8 cellular contexts compared by ENCODE assay signal in genomic region chr3:141255864-141256263, GRCh38. TPM values are rescaled to one million over a fixed set of nuclear protein-coding genes. Genes with fewer than 3 reads are reported as not detected.
DNase-seq lines count a peak whose midpoint lies in the region; ATAC-seq and TF ChIP-seq lines count a peak whose summit lies in the region.

No MANE protein-coding gene starts in this region.

- peak; percentile 49 for TF ChIP-seq CTCF in activated CD8-positive, alpha-beta T cell treated with anti-CD3 and anti-CD28 coated beads for 36 hours (IDR thresholded peaks at IDR 0.05)
- no peak for TF ChIP-seq CTCF in vagina (IDR thresholded peaks at IDR 0.05)

- peaks cover 6% of the 10 kb centered on the region for H3K36me3 Mint-ChIP-seq in activated CD8-positive, alpha-beta T cell treated with anti-CD3 and anti-CD28 coated beads for 36 hours (ENCODE audit: low read depth)

- no peaks in the 10 kb centered on the region for H3K27me3 ChIP-seq in vagina

- H3K4me1 ChIP-seq in vagina: no peaks in the 10 kb centered on the region

- no peak overlapping the region for H3K4me3 Mint-ChIP-seq in activated CD8-positive, alpha-beta T cell treated with anti-CD3 and anti-CD28 coated beads for 36 hours

- H3K9me3 ChIP-seq in KOPT-K1 (ENCODE audit: insufficient read depth, low read length, poor library complexity, severe bottlenecking): no peaks in the 10 kb centered on the region
- H3K9me3 ChIP-seq in vagina: no peaks in the 10 kb centered on the region

- H3K27ac ChIP-seq in KOPT-K1 (ENCODE audit: low read depth, low read length, poor library complexity, severe bottlenecking) (peak overlapping the region; percentile 92), vagina (no peak overlapping the region)

- H3K4me3 ChIP-seq in vagina: no peak overlapping the region

- H3K36me3 ChIP-seq in KOPT-K1 (ENCODE audit: insufficient read depth, low read length): peaks cover 35% of the 10 kb centered on the region
- no peaks in the 10 kb centered on the region for H3K36me3 ChIP-seq in vagina

- DNase-seq in CD1c-positive myeloid dendritic cell (ENCODE audit: extremely low spot score) (peak; percentile 11), iPS-NIHi7 (ENCODE audit: extremely low spot score) (peak; percentile 81), kidney glomerular epithelial cell (lab: John Stamatoyannopoulos, UW) (no peak), NCI-H2227 (lab: John Stamatoyannopoulos, UW; ENCODE audit: unreplicated experiment) (no peak), vagina (ENCODE audit: extremely low spot score in 2 of 2) (no peak)
- DNase-seq in activated CD8-positive, alpha-beta T cell treated with anti-CD3 and anti-CD28 coated beads for 36 hours: peak; percentile 70

- H3K27ac Mint-ChIP-seq in activated CD8-positive, alpha-beta T cell treated with anti-CD3 and anti-CD28 coated beads for 36 hours: peak overlapping the region; percentile 47

- no peak for TF ChIP-seq POLR2A in vagina (IDR thresholded peaks at IDR 0.05)

- CTCF ChIA-PET in activated CD8-positive, alpha-beta T cell treated with anti-CD3 and anti-CD28 coated beads for 36 hours (lab: Charles Lee): interaction anchor here (1.1 to 14.5 kb wide), 13 partner anchors 10 to 197 kb away, joined by 3 to 143 read pairs (median 7); partner anchors contain the start of gene PXYLP1

- H3K9me3 Mint-ChIP-seq in activated CD8-positive, alpha-beta T cell treated with anti-CD3 and anti-CD28 coated beads for 36 hours: no peaks in the 10 kb centered on the region

- peaks cover 49% of the 10 kb centered on the region for H3K4me1 Mint-ChIP-seq in activated CD8-positive, alpha-beta T cell treated with anti-CD3 and anti-CD28 coated beads for 36 hours (ENCODE audit: low read depth)

- no peaks in the 10 kb centered on the region for H3K27me3 Mint-ChIP-seq in activated CD8-positive, alpha-beta T cell treated with anti-CD3 and anti-CD28 coated beads for 36 hours

- peak; percentile 93 for ATAC-seq in activated CD8-positive, alpha-beta T cell treated with anti-CD3 and anti-CD28 coated beads for 36 hours
- ATAC-seq in HG03280 (IDR thresholded peaks at IDR 0.05; ENCODE audit: unreplicated experiment): no peak

- POLR2A ChIA-PET in activated CD8-positive, alpha-beta T cell treated with anti-CD3 and anti-CD28 coated beads for 36 hours (lab: Charles Lee): interaction anchor here (1.0 to 3.1 kb wide), 3 partner anchors 11 to 24 kb away, joined by 3 to 10 read pairs (median 4); partner anchors contain the start of gene PXYLP1

- intact Hi-C loops in activated CD8-positive, alpha-beta T cell treated with anti-CD3 and anti-CD28 coated beads for 36 hours (cut with micrococcal nuclease): no loop called here
- intact Hi-C loops in vagina (cut with DNase I): no loop called here

RNA-seq across cellular contexts. Expression of gene PXYLP1, which starts 24.2 kb away (rescaled TPM):
- 10 to 100 TPM; 14.9 to 17.2 TPM for total RNA-seq in activated CD8-positive, alpha-beta T cell treated with anti-CD3 and anti-CD28 coated beads for 36 hours
- 16.7 TPM for total RNA-seq in vagina

Comparison
In these comparisons a context has a peak if more than half of its experiments do, and no peak if none do; other contexts are left out.
1. DNase-seq: peak in CD1c-positive myeloid dendritic cell (single experiment), activated CD8-positive, alpha-beta T cell treated with anti-CD3 and anti-CD28 coated beads for 36 hours (single experiment) and iPS-NIHi7 (single experiment); none in kidney glomerular epithelial cell (single experiment), NCI-H2227 (single experiment) and vagina (0 of 2).